ENCODE assay signal across 29 cellular contexts in genomic region chr2:241163601-241164118, GRCh38. TPM values are rescaled to one million over a fixed set of nuclear protein-coding genes. Genes with fewer than 3 reads are reported as not detected.
"Had no signal": no experiment of that assay in that cellular context is flagged by ENCODE, and none has a peak within 500 bp of the region (broad histone marks: within the 10 kb centered on the region; RNA-seq: fewer than 3 reads in every experiment).

No MANE protein-coding gene starts in this region.

- H3K4me1 Mint-ChIP-seq: activated CD4-positive, alpha-beta T cell treated with anti-CD3 and anti-CD28 coated beads, Interleukin-2, amount 10 ng/mL, durations not matched to agents 7 days and 5 days; neural crest cell had no signal

- DNase-seq: activated CD4-positive, alpha-beta T cell treated with anti-CD3 and anti-CD28 coated beads, Interleukin-2, amount 10 ng/mL, durations not matched to agents 7 days and 5 days; activated CD4-positive, CD25-positive, alpha-beta regulatory T cell treated with anti-CD3 and anti-CD28 coated beads, Interleukin-2, amount 50 U/mL, for 72 hours; activated effector memory CD4-positive, alpha-beta T cell treated with Interleukin-2 at 50 U/mL for 16 hours; activated naive CD4-positive, alpha-beta T cell treated with Interleukin-2 at 50 U/mL for 16 hours; activated T-cell treated with anti-CD3 and anti-CD28 coated beads for 4 hours; activated T-cell treated with anti-CD3 and anti-CD28 coated beads, Interleukin-2, amount 50 U/mL, for 72 hours; cerebellar nuclear complex; colonic mucosa; effector CD8-positive, alpha-beta T cell; lower lobe of right lung; mesenchymal stem cell; naive thymus-derived CD8-positive, alpha-beta T cell; nucleus accumbens; pancreas; psoas muscle; stimulated activated CD4-positive, alpha-beta T cell treated with anti-CD3 and anti-CD28 coated beads, Interleukin-15, amount 100 ng/mL, for 24 hours; stimulated activated CD4-positive, alpha-beta T cell treated with anti-CD3 and anti-CD28 coated beads, Interleukin-2, amount 100 ng/mL, for 24 hours; stimulated activated naive CD4-positive, alpha-beta T cell; T-helper 9 cell; testis; transverse colon had no signal

- H3K4me1 ChIP-seq: colonic mucosa, pancreas had no signal

- H3K27ac ChIP-seq: ascending aorta, cardiac muscle cell, colonic mucosa, left lung, lower lobe of right lung, pancreas, testis, transverse colon had no signal

- ATAC-seq: left lung; lower lobe of right lung; naive thymus-derived CD8-positive, alpha-beta T cell; pancreas; psoas muscle had no signal

- H3K9me3 ChIP-seq: ascending aorta, colonic mucosa, left lung, lower lobe of right lung, pancreas, psoas muscle, testis, transverse colon had no signal

- H3K27ac Mint-ChIP-seq: activated CD4-positive, alpha-beta T cell treated with anti-CD3 and anti-CD28 coated beads, Interleukin-2, amount 10 ng/mL, durations not matched to agents 7 days and 5 days; activated naive CD8-positive, alpha-beta T cell; activated T-cell treated with anti-CD3 and anti-CD28 coated beads, Interleukin-2, amount 50 U/mL, for 72 hours; brain; T-helper 1 cell treated with Interleukin-12 subunit alpha and Interleukin-12 subunit beta and Interleukin-4 antibody, amounts not matched to agents 30 μg/mL and 1 μg/mL, for 36 hours had no signal

- H3K4me3 ChIP-seq: ascending aorta, cardiac muscle cell, colonic mucosa, left lung, lower lobe of right lung, pancreas, psoas muscle, smooth muscle cell, testis, transverse colon had no signal

- H3K27me3 ChIP-seq: ascending aorta, cardiac muscle cell, colonic mucosa, left lung, pancreas, testis, transverse colon had no signal

- H3K9me3 Mint-ChIP-seq: activated CD4-positive, alpha-beta T cell treated with anti-CD3 and anti-CD28 coated beads, Interleukin-2, amount 10 ng/mL, durations not matched to agents 7 days and 5 days; activated T-cell treated with anti-CD3 and anti-CD28 coated beads, Interleukin-2, amount 50 U/mL, for 72 hours; brain; naive thymus-derived CD8-positive, alpha-beta T cell; neural crest cell; T-helper 1 cell treated with Interleukin-12 subunit alpha and Interleukin-12 subunit beta and Interleukin-4 antibody, amounts not matched to agents 30 μg/mL and 1 μg/mL, for 36 hours had no signal

- H3K27me3 Mint-ChIP-seq: activated CD4-positive, alpha-beta T cell treated with anti-CD3 and anti-CD28 coated beads, Interleukin-2, amount 10 ng/mL, durations not matched to agents 7 days and 5 days; activated naive CD8-positive, alpha-beta T cell; brain; naive thymus-derived CD8-positive, alpha-beta T cell had no signal

- H3K4me3 Mint-ChIP-seq: activated CD4-positive, alpha-beta T cell treated with anti-CD3 and anti-CD28 coated beads, Interleukin-2, amount 10 ng/mL, durations not matched to agents 7 days and 5 days; activated naive CD8-positive, alpha-beta T cell; activated T-cell treated with anti-CD3 and anti-CD28 coated beads, Interleukin-2, amount 50 U/mL, for 72 hours; brain; naive thymus-derived CD8-positive, alpha-beta T cell; neural crest cell; T-helper 1 cell treated with Interleukin-12 subunit alpha and Interleukin-12 subunit beta and Interleukin-4 antibody, amounts not matched to agents 30 μg/mL and 1 μg/mL, for 36 hours had no signal

RNA-seq across cellular contexts. Expression of gene PASK, which starts 14.4 kb away (rescaled TPM):
- total RNA-seq: ascending aorta had no signal
